In the genomic region with DNA sequence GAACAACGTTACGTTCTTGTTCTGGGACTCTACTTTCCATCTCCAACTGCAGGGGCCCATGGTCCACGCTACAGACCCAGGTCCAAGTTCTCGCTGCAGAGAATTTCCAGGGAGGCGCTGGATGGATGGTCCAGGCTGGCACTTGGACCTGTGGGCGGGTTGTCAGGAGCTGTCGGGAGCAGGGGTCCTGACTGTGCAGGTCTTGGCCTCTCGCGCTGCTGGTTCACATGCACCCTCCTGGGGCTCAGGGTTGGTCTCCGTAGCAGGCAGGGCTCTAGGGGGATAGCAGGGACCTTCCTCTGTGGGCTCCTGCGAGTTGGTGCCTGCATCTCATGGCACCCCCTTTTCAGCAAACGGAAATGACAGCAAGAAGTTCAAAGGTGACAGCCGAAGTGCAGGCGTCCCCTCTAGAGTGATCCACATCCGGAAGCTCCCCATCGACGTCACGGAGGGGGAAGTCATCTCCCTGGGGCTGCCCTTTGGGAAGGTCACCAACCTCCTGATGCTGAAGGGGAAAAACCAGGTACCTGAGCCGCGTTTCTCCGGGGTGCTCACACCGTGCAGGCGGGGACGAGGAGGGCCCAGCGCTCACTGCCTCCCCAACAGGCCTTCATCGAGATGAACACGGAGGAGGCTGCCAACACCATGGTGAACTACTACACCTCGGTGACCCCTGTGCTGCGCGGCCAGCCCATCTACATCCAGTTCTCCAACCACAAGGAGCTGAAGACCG, we compare ENCODE assay signal across 1 cellular context.
A peak's percentile ranks its signal among the peaks of the same experiment; 100 is the strongest.
TF ChIP-seq lines count a peak whose summit lies in the region.

No MANE protein-coding gene starts in this region.

TF ChIP-seq in HepG2, 621 proteins besides CTCF, POLR2A, EP300 and RAD21:
- TF ChIP-seq, protein P1, sequence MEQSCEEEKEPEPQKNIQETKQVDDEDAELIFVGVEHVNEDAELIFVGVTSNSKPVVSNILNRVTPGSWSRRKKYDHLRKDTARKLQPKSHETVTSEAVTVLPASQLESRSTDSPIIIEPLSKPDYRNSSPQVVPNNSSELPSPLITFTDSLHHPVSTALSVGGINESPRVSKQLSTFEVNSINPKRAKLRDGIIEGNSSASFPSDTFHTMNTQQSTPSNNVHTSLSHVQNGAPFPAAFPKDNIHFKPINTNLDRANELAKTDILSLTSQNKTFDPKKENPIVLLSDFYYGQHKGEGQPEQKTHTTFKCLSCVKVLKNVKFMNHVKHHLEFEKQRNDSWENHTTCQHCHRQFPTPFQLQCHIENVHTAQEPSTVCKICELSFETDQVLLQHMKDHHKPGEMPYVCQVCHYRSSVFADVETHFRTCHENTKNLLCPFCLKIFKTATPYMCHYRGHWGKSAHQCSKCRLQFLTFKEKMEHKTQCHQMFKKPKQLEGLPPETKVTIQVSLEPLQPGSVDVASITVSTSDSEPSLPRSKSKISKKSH (CRISPR knock-in tag; IDR thresholded peaks at IDR 0.05; ENCODE audit: borderline replicate concordance): 0 out of 2 replicates have a peak, but pooled peaks have one; percentile 23
- no peak for TF ChIP-seq SMAD9 (CRISPR knock-in tag; IDR thresholded peaks at IDR 0.05)
- TF ChIP-seq RBAK (CRISPR knock-in tag; IDR thresholded peaks at IDR 0.05): no peak
- no peak for TF ChIP-seq KDM1A (CRISPR knock-in tag; IDR thresholded peaks at IDR 0.05)
- 0 out of 2 replicates have a peak, but pooled peaks have one; percentile 42 for TF ChIP-seq ZBTB38 (CRISPR knock-in tag; IDR thresholded peaks at IDR 0.05)
- TF ChIP-seq AGO2 (optimal IDR thresholded peaks at IDR 0.05; ENCODE audit: low read depth, low read length): peak; percentile 10
